16 cellular contexts compared by ENCODE assay signal in genomic region chr4:37882665-37883296, GRCh38. TPM values are rescaled to one million over a fixed set of nuclear protein-coding genes. Genes with fewer than 3 reads are reported as not detected.
DNase-seq lines count a peak whose midpoint lies in the region; TF ChIP-seq lines count a peak whose summit lies in the region.
"Had no signal": no experiment of that assay in that cellular context is flagged by ENCODE, and none has a peak within 500 bp of the region (broad histone marks: within the 10 kb centered on the region; RNA-seq: fewer than 3 reads in every experiment).

No MANE protein-coding gene starts in this region.

- no peak overlapping the region for H3K27ac Mint-ChIP-seq in endodermal cell
- H3K27ac Mint-ChIP-seq: CD4-positive, alpha-beta memory T cell had no signal

- peaks cover 30% of the 10 kb centered on the region for H3K27me3 ChIP-seq in endodermal cell (ENCODE audit: control insufficient read depth, insufficient read depth, low read length, poor library complexity, severe bottlenecking)
- no peaks in the 10 kb centered on the region for H3K27me3 ChIP-seq in sigmoid colon

- no peak overlapping the region for H3K9ac ChIP-seq in endodermal cell (ENCODE audit: extremely low read depth, low read length, poor library complexity, severe bottlenecking)

- H3K4me1 ChIP-seq in endodermal cell (ENCODE audit: control insufficient read depth, insufficient read depth, low read length) (no peaks in the 10 kb centered on the region), sigmoid colon (peaks cover 0 to 67% (median 38%) of the 10 kb centered on the region in 4 donors)

- no peak for TF ChIP-seq EP300 in sigmoid colon (IDR thresholded peaks at IDR 0.05)

- WGBS in endodermal cell (ENCODE audit: insufficient coverage in 1 of 2, insufficient read length in 1 of 2), 2 experiments: 56 to 68% methylated on average over 2 to 3 of the region's 4 CpGs
- WGBS in sigmoid colon, 2 donors: 64 to 66% methylated on average over 4 of the region's 4 CpGs

- intact Hi-C loops in sigmoid colon (cut with DNase I): loop anchor here (10.0 kb wide), 2 partner anchors 782 to 1062 kb away; partner anchors contain the start of gene KLF3

- H3K9me3 ChIP-seq in endodermal cell (ENCODE audit: control insufficient read depth, low read length) (peaks cover 14% of the 10 kb centered on the region), sigmoid colon (no peaks in the 10 kb centered on the region)

- H3K27ac ChIP-seq in endodermal cell (ENCODE audit: low read depth, low read length) (no peak overlapping the region), sigmoid colon (peak overlapping the region in 3 of 4 donors; percentile 19 to 83 (median 73))
- H3K27ac ChIP-seq: HL-60 had no signal

- no peaks in the 10 kb centered on the region for H3K4me1 Mint-ChIP-seq in endodermal cell
- H3K4me1 Mint-ChIP-seq: CD4-positive, alpha-beta memory T cell had no signal

- peaks cover 20% of the 10 kb centered on the region for H3K27me3 Mint-ChIP-seq in endodermal cell (ENCODE audit: insufficient read depth)
- H3K27me3 Mint-ChIP-seq: naive B cell had no signal

- TF ChIP-seq CTCF in endodermal cell (conservative IDR thresholded peaks at IDR 0.05) (peak; percentile 60), sigmoid colon (IDR thresholded peaks at IDR 0.05) (no peak)

- H3K36me3 ChIP-seq in endodermal cell (ENCODE audit: control insufficient read depth, insufficient read depth, low read length) (no peaks in the 10 kb centered on the region), sigmoid colon (no peaks in the 10 kb centered on the region)

- TF ChIP-seq POLR2A in sigmoid colon (IDR thresholded peaks at IDR 0.05): no peak

- H3K4me3 ChIP-seq in endodermal cell (ENCODE audit: low read length): no peak overlapping the region
- H3K4me3 ChIP-seq in sigmoid colon: no peak overlapping the region

- no peaks in the 10 kb centered on the region for H3K36me3 Mint-ChIP-seq in endodermal cell (ENCODE audit: low read depth)
- H3K36me3 Mint-ChIP-seq: CD4-positive, alpha-beta memory T cell; naive B cell had no signal

- H3K9me3 Mint-ChIP-seq in endodermal cell: peaks cover 5% of the 10 kb centered on the region
- H3K9me3 Mint-ChIP-seq: CD4-positive, alpha-beta memory T cell; naive B cell had no signal

- no peak overlapping the region for H3K4me3 Mint-ChIP-seq in endodermal cell
- H3K4me3 Mint-ChIP-seq: CD4-positive, alpha-beta memory T cell; naive B cell had no signal

- DNase-seq in ELR (ENCODE audit: low read depth) (peak; percentile 19), NCI-H69 (lab: John Stamatoyannopoulos, UW) (peak; percentile 12), endodermal cell (no peak), sigmoid colon (no peak), SHP77 (lab: John Stamatoyannopoulos, UW) (no peak), NCI-H187 (lab: John Stamatoyannopoulos, UW) (no peak), cortex of kidney (lab: John Stamatoyannopoulos, UW) (no peak)
- DNase-seq: activated naive CD4-positive, alpha-beta T cell treated with anti-CD3 and anti-CD28 coated beads, Interleukin-2, amount 50 U/mL, for 16 hours; CD4-positive, alpha-beta memory T cell; Kasumi-1; naive B cell; NCI-H2029; NCI-H774; right cardiac atrium; stimulated activated CD4-positive, alpha-beta T cell treated with anti-CD3 and anti-CD28 coated beads, Interleukin-4, amount 100 ng/mL, for 1 hour had no signal

RNA-seq across cellular contexts. Expression of gene TBC1D1, which starts 8.1 kb away (rescaled TPM):
- total RNA-seq in endodermal cell: 100 to 1,000 TPM; 110 to 122 TPM
- polyA plus RNA-seq in endodermal cell (2013, experiment 1 of 2): 101 TPM
- polyA plus RNA-seq in endodermal cell (2013, experiment 2 of 2): 95.2 TPM
- 100 to 1,000 TPM; 253 to 450 (median 404) TPM for total RNA-seq in sigmoid colon
- 10 to 100 TPM; 31.2 to 56.7 (median 40.0) TPM for polyA plus RNA-seq in sigmoid colon

RNA-seq across cellular contexts. Expression of gene PGM2, which starts 56.3 kb away (rescaled TPM):
- total RNA-seq in endodermal cell: 10 to 100 TPM; 21.5 to 25.1 TPM
- polyA plus RNA-seq in endodermal cell (2013, experiment 1 of 2): 13.4 TPM
- polyA plus RNA-seq in endodermal cell (2013, experiment 2 of 2): 14.7 TPM
- total RNA-seq in sigmoid colon: 10 to 100 TPM; 30.0 to 42.3 (median 33.8) TPM
- polyA plus RNA-seq in sigmoid colon: 10 to 100 TPM in 2 of 3 donors, 1 to 10 TPM in 1; 7.2 to 15.6 (median 13.9) TPM

Comparison
In these comparisons a context has a peak if more than half of its experiments do, and no peak if none do; other contexts are left out.
1. DNase-seq: peak in ELR (single experiment) and NCI-H69 (single experiment); none in endodermal cell (single experiment), sigmoid colon (single experiment), SHP77 (0 of 2), NCI-H187 (0 of 2) and cortex of kidney (single experiment).